In genomic region chr5:372556-372910, GRCh38 we compare ENCODE assay signal across 11 cellular contexts. TPM values are rescaled to one million over a fixed set of nuclear protein-coding genes. Genes with fewer than 3 reads are reported as not detected.
A peak's percentile ranks its signal among the peaks of the same experiment; 100 is the strongest.
DNase-seq lines count a peak whose midpoint lies in the region; ATAC-seq and TF ChIP-seq lines count a peak whose summit lies in the region.
"Had no signal": no experiment of that assay in that cellular context is flagged by ENCODE, and none has a peak within 500 bp of the region (broad histone marks: within the 10 kb centered on the region; RNA-seq: fewer than 3 reads in every experiment).

No MANE protein-coding gene starts in this region.

- H3K4me1 Mint-ChIP-seq in activated CD4-positive, alpha-beta memory T cell treated with anti-CD3 and anti-CD28 coated beads, Interleukin-2, amount 10 ng/mL, durations not matched to agents 7 days and 5 days, result peaks cover 78% of the 10 kb centered on the region

- peaks cover 30 to 45% (median 36%) of the 10 kb centered on the region in 11 experiments for H3K27me3 ChIP-seq in BLaER1 treated with 17β-estradiol and CSF1 and Interleukin-3, amounts not matched to agents 10 nM and 100 nM

- peak overlapping the region; percentile 76 for H3K27ac Mint-ChIP-seq in activated CD4-positive, alpha-beta memory T cell treated with anti-CD3 and anti-CD28 coated beads, Interleukin-2, amount 10 ng/mL, durations not matched to agents 7 days and 5 days
- H3K27ac Mint-ChIP-seq: T-helper 17 cell had no signal

- H3K4me3 ChIP-seq in BLaER1 treated with 17β-estradiol and CSF1 and Interleukin-3, amounts not matched to agents 10 nM and 100 nM, result peak overlapping the region in 1 of 10 experiments; percentile 33; a peak in 1 of 20 replicates
- peak overlapping the region; percentile 70 for H3K4me3 ChIP-seq in GM12865 (ENCODE audit: low read depth, low read length)
- H3K4me3 ChIP-seq: cardiac muscle cell had no signal

- H3K27me3 Mint-ChIP-seq in activated CD4-positive, alpha-beta memory T cell treated with anti-CD3 and anti-CD28 coated beads, Interleukin-2, amount 10 ng/mL, durations not matched to agents 7 days and 5 days, result no peaks in the 10 kb centered on the region

- peak; percentile 64 for DNase-seq in GM12865 (ENCODE audit: low read depth)
- DNase-seq in activated CD4-positive, alpha-beta memory T cell treated with anti-CD3 and anti-CD28 coated beads, Interleukin-2, amount 10 ng/mL, durations not matched to agents 7 days and 5 days, result no peak
- DNase-seq in left lobe of liver (ENCODE audit: low spot score), result peak; percentile 24
- no peak for DNase-seq in EL
- DNase-seq: esophagus squamous epithelium, T-helper 17 cell had no signal

- ATAC-seq in left lobe of liver, result no peak
- ATAC-seq in GM21717 (IDR thresholded peaks at IDR 0.05; ENCODE audit: unreplicated experiment), result no peak
- ATAC-seq in HG02588 (IDR thresholded peaks at IDR 0.05; ENCODE audit: unreplicated experiment), result no peak
- ATAC-seq in HG02840 (IDR thresholded peaks at IDR 0.05; ENCODE audit: low FRiP score, unreplicated experiment), result no peak
- ATAC-seq: T-helper 17 cell had no signal

- H3K4me3 Mint-ChIP-seq in activated CD4-positive, alpha-beta memory T cell treated with anti-CD3 and anti-CD28 coated beads, Interleukin-2, amount 10 ng/mL, durations not matched to agents 7 days and 5 days, result peak overlapping the region; percentile 54
- H3K4me3 Mint-ChIP-seq: T-helper 17 cell had no signal

- no peaks in the 10 kb centered on the region for H3K9me3 Mint-ChIP-seq in activated CD4-positive, alpha-beta memory T cell treated with anti-CD3 and anti-CD28 coated beads, Interleukin-2, amount 10 ng/mL, durations not matched to agents 7 days and 5 days

- no peak for TF ChIP-seq CTCF in GM12865 (IDR thresholded peaks at IDR 0.05; ENCODE audit: insufficient read depth, low read depth, low read length, missing control alignments)

- POLR2A ChIA-PET in activated CD4-positive, alpha-beta memory T cell treated with anti-CD3 and anti-CD28 coated beads, Interleukin-2, amount 10 ng/mL, durations not matched to agents 7 days and 5 days (lab: Charles Lee), result interaction anchor here (1.0 to 3.8 kb wide), 8 partner anchors 9 to 71 kb away, joined by 3 to 25 read pairs (median 7); partner anchors contain the start of genes AHRR and EXOC3

- no peaks in the 10 kb centered on the region for H3K36me3 ChIP-seq in BLaER1 treated with 17β-estradiol and CSF1 and Interleukin-3, amounts not matched to agents 10 nM and 100 nM
- H3K36me3 ChIP-seq: cardiac muscle cell, esophagus squamous epithelium had no signal

- H3K4me1 ChIP-seq in BLaER1 treated with 17β-estradiol and CSF1 and Interleukin-3, amounts not matched to agents 10 nM and 100 nM, result peaks cover 85 to 100% (median 89%) of the 10 kb centered on the region in 10 experiments

- peaks cover 0 to 59% (median 4%) of the 10 kb centered on the region in 11 experiments; a peak in 8 of 22 replicates for H4K20me1 ChIP-seq in BLaER1 treated with 17β-estradiol and CSF1 and Interleukin-3, amounts not matched to agents 10 nM and 100 nM

- CTCF ChIA-PET in activated CD4-positive, alpha-beta memory T cell treated with anti-CD3 and anti-CD28 coated beads, Interleukin-2, amount 10 ng/mL, durations not matched to agents 7 days and 5 days (lab: Charles Lee), result no interaction called here

- H3K36me3 Mint-ChIP-seq in activated CD4-positive, alpha-beta memory T cell treated with anti-CD3 and anti-CD28 coated beads, Interleukin-2, amount 10 ng/mL, durations not matched to agents 7 days and 5 days (ENCODE audit: low read depth), result peaks cover 16% of the 10 kb centered on the region

- H3K27ac ChIP-seq in BLaER1 treated with 17β-estradiol and CSF1 and Interleukin-3, amounts not matched to agents 10 nM and 100 nM, result peak overlapping the region in 2 of 11 experiments; percentile 73 to 74; a peak in 4 of 22 replicates
- H3K27ac ChIP-seq: cardiac muscle cell had no signal

- no peaks in the 10 kb centered on the region for H3K9me3 ChIP-seq in BLaER1 treated with 17β-estradiol and CSF1 and Interleukin-3, amounts not matched to agents 10 nM and 100 nM (replicated peaks in 1 of 11)
- H3K9me3 ChIP-seq: esophagus squamous epithelium had no signal

- H3K4me2 ChIP-seq in BLaER1 treated with 17β-estradiol and CSF1 and Interleukin-3, amounts not matched to agents 10 nM and 100 nM, result peak overlapping the region; percentile 86 to 97 (median 94)

- peak overlapping the region in 6 of 11 experiments; percentile 14 to 72 (median 38); a peak in 4 of 22 replicates for H3K9ac ChIP-seq in BLaER1 treated with 17β-estradiol and CSF1 and Interleukin-3, amounts not matched to agents 10 nM and 100 nM

RNA-seq across cellular contexts. Expression of gene AHRR, which starts 51.0 kb away (rescaled TPM):
- total RNA-seq in activated CD4-positive, alpha-beta memory T cell treated with anti-CD3 and anti-CD28 coated beads, Interleukin-2, amount 10 ng/mL, durations not matched to agents 7 days and 5 days, result 10 to 100 TPM; 23.6 to 24.6 TPM
- total RNA-seq in left lobe of liver, result 0.81 TPM

Comparison
In these comparisons a context has a peak if more than half of its experiments do, and no peak if none do; other contexts are left out.
1. DNase-seq: peak in GM12865 (single experiment) and left lobe of liver (single experiment); none in activated CD4-positive, alpha-beta memory T cell treated with anti-CD3 and anti-CD28 coated beads, Interleukin-2, amount 10 ng/mL, durations not matched to agents 7 days and 5 days (single experiment) and EL (single experiment).
2. RNA of gene AHRR, which starts 51.0 kb away (total RNA-seq): 23.6 to 24.6 TPM in activated CD4-positive, alpha-beta memory T cell treated with anti-CD3 and anti-CD28 coated beads, Interleukin-2, amount 10 ng/mL, durations not matched to agents 7 days and 5 days; 0.81 TPM in left lobe of liver (single experiment); every median in the first group is over 10 times any median in the second.